1 cellular context compared by ENCODE assay signal in genomic region chr15:60134609-60135008, GRCh38.
TF ChIP-seq lines count a peak whose summit lies in the region.

No MANE protein-coding gene starts in this region.

TF ChIP-seq in HCT116, 20 proteins besides CTCF, POLR2A, EP300 and RAD21 (continued from another document):
- TF ChIP-seq ZBTB33 (IDR thresholded peaks at IDR 0.05; ENCODE audit: extremely low read depth, insufficient replicate concordance, low read length) (no peak), ZFX (IDR thresholded peaks at IDR 0.05) (no peak), SP1 (IDR thresholded peaks at IDR 0.05; ENCODE audit: low read depth) (no peak)
